Comparison of ENCODE assay signal across 26 cellular contexts in genomic region chr5:67124556-67124955, GRCh38.
"Had no signal": no experiment of that assay in that cellular context is flagged by ENCODE, and none has a peak within 500 bp of the region (broad histone marks: within the 10 kb centered on the region; RNA-seq: fewer than 3 reads in every experiment).

No MANE protein-coding gene starts in this region.

- H3K79me2 ChIP-seq: parathyroid adenoma had no signal

- H3K4me1 Mint-ChIP-seq: mesothelial cell of epicardium, neural progenitor cell had no signal

- H3K9me3 Mint-ChIP-seq: natural killer cell; stimulated activated naive CD8-positive, alpha-beta T cell treated with anti-CD3 and anti-CD28 coated beads, Interleukin-15, amount 100 ng/mL, for 72 hours had no signal

- ATAC-seq: natural killer cell; psoas muscle; right lobe of liver; stimulated activated naive CD8-positive, alpha-beta T cell treated with anti-CD3 and anti-CD28 coated beads, Interleukin-15, amount 100 ng/mL, for 72 hours had no signal

- H3K27ac Mint-ChIP-seq: mesothelial cell of epicardium; naive B cell; natural killer cell; neural progenitor cell; stimulated activated memory B cell treated with anti-CD40 and anti-IgM and Interleukin-4, amounts not matched to agents 10 μg/mL and 1 μg/mL and 100 μg/mL, for 72 hours; stimulated activated naive CD8-positive, alpha-beta T cell treated with anti-CD3 and anti-CD28 coated beads, Interleukin-15, amount 100 ng/mL, for 72 hours had no signal

- H3K9me3 ChIP-seq: neutrophil, right atrium auricular region, right lobe of liver, uterus had no signal

- H3K9ac ChIP-seq: neural progenitor cell, parathyroid adenoma had no signal

- H3K36me3 ChIP-seq: neural progenitor cell, neutrophil, uterus had no signal

- H3K4me2 ChIP-seq: neural progenitor cell, smooth muscle cell had no signal

- DNase-seq: kidney; left ventricle myocardium inferior; mesendoderm; naive B cell; natural killer cell; nephron progenitor cell; psoas muscle; right lobe of liver; stimulated activated CD4-positive, alpha-beta T cell treated with anti-CD3 and anti-CD28 coated beads, Interleukin-1b, Interleukin-23, amount 100 ng/mL, for 48 hours; stimulated activated CD4-positive, alpha-beta T cell treated with anti-CD3 and anti-CD28 coated beads, Interleukin-2, amount 100 ng/mL, for 48 hours; stimulated activated CD4-positive, alpha-beta T cell treated with anti-CD3 and anti-CD28 coated beads, Interleukin-4, amount 100 ng/mL, for 4 hours; stimulated activated CD8-positive, alpha-beta memory T cell treated with anti-CD3 and anti-CD28 coated beads, Interleukin-4, amount 100 ng/mL, for 48 hours; stimulated activated naive CD4-positive, alpha-beta T cell treated with Interleukin-2 at 50 U/mL for 16 hours; stimulated activated naive CD8-positive, alpha-beta T cell treated with anti-CD3 and anti-CD28 coated beads, Interleukin-15, amount 100 ng/mL, for 72 hours; substantia nigra; uterus had no signal

- H3K4me3 ChIP-seq: left ventricle myocardium inferior, lung, neural progenitor cell, psoas muscle, right atrium auricular region, right lobe of liver, smooth muscle cell, tibial nerve, uterus had no signal

- H2AFZ ChIP-seq: neural progenitor cell, parathyroid adenoma had no signal

- H3K27ac ChIP-seq: left ventricle myocardium inferior, neural progenitor cell, neutrophil, parathyroid adenoma, psoas muscle, right atrium auricular region, right lobe of liver, tibial nerve, uterus had no signal

- H3K4me3 Mint-ChIP-seq: mesothelial cell of epicardium; naive B cell; natural killer cell; nephron progenitor cell; neural progenitor cell; stimulated activated memory B cell treated with anti-CD40 and anti-IgM and Interleukin-4, amounts not matched to agents 10 μg/mL and 1 μg/mL and 100 μg/mL, for 72 hours; stimulated activated naive CD8-positive, alpha-beta T cell treated with anti-CD3 and anti-CD28 coated beads, Interleukin-15, amount 100 ng/mL, for 72 hours; type B pancreatic cell had no signal

- H3K27me3 ChIP-seq: neural progenitor cell, neutrophil, right atrium auricular region, right lobe of liver, tibial nerve, uterus had no signal

- H3K4me1 ChIP-seq: neural progenitor cell, parathyroid adenoma, psoas muscle, right atrium auricular region, tibial nerve, uterus had no signal

- H3K27me3 Mint-ChIP-seq: naive B cell; stimulated activated memory B cell treated with anti-CD40 and anti-IgM and Interleukin-4, amounts not matched to agents 10 μg/mL and 1 μg/mL and 100 μg/mL, for 72 hours; stimulated activated naive CD8-positive, alpha-beta T cell treated with anti-CD3 and anti-CD28 coated beads, Interleukin-15, amount 100 ng/mL, for 72 hours; type B pancreatic cell had no signal
